8 cellular contexts compared by ENCODE assay signal in the genomic region with DNA sequence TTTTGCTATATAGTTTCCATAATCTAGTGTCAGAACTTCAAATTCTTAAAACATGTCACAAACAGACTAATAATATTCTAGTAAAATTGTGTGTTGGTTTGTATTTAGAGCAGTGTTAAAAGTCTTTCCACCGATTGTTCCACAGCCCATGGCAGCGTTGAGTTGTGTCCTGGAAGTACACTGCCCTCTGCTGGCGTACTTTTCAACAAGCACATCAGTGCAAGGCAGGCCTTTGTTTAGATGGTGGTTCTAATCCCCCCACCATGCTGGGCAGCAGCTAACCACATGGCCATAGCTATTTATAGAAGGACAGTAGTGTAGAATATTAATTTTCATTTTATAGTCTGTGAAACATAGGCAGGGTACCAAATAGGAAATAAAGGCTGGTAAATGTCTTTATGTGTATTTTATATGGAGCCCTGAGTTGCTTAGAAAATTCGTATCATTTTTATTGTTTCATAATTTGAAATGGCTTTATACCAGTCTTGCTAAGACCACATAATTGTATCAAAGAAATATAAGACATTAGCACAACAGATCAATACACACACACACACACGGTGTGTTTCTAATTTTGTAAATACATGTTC.
DNase-seq lines count a peak whose midpoint lies in the region; ATAC-seq, FAIRE-seq and TF ChIP-seq lines count a peak whose summit lies in the region.

No MANE protein-coding gene starts in this region.

- DNase-seq in CD14-positive monocyte (ENCODE audit: low spot score) (peak; percentile 55), GM19238 (ENCODE audit: insufficient read length, low spot score) (peak; percentile 5), NCI-H345 (lab: John Stamatoyannopoulos, UW) (peak; percentile 89), left lobe of liver (ENCODE audit: low spot score) (peak; percentile 66)
- DNase-seq in activated CD4-positive, alpha-beta T cell treated with anti-CD3 and anti-CD28 coated beads for 24 hours (ENCODE audit: low read depth in 2 of 2) = peak; percentile 32
- peak; percentile 2 to 10 (median 5) for DNase-seq in stimulated activated CD4-positive, alpha-beta T cell treated with anti-CD3 and anti-CD28 coated beads, TNF-alpha, amount 100 ng/mL, for 4 hours (ENCODE audit: low read depth in 3 of 3)

- peaks cover 0 to 4% of the 10 kb centered on the region in 2 donors for H3K36me3 Mint-ChIP-seq in CD14-positive monocyte

- H3K27me3 Mint-ChIP-seq in CD14-positive monocyte (ENCODE audit: low read depth in 3 of 3) = peaks cover 0 to 5% (median 0%) of the 10 kb centered on the region in 3 donors

- peak; percentile 91 for ATAC-seq in HG03196 (IDR thresholded peaks at IDR 0.05; ENCODE audit: unreplicated experiment)
- ATAC-seq in left lobe of liver = peak; percentile 88

- FAIRE-seq in colon (lab: Jason Lieb, UNC) = peak; percentile 33

- H3K4me3 Mint-ChIP-seq in CD14-positive monocyte = no peak overlapping the region

- intact Hi-C loops in CD14-positive monocyte (cut with micrococcal nuclease) = loop anchor here in 1 of 2 donors (5.0 kb wide), 1 partner anchor 145 kb away; no protein-coding TSS in a partner anchor

- peaks cover 16% of the 10 kb centered on the region for H3K4me1 Mint-ChIP-seq in CD14-positive monocyte

- peaks cover 3 to 18% (median 12%) of the 10 kb centered on the region in 7 donors for H3K9me3 Mint-ChIP-seq in CD14-positive monocyte

- H3K27ac Mint-ChIP-seq in CD14-positive monocyte = peak overlapping the region in 1 of 7 donors; percentile 3

- peak; percentile 83 for TF ChIP-seq CTCF in CD14-positive monocyte (IDR thresholded peaks at IDR 0.05)

Comparison
In these comparisons a context has a peak if more than half of its experiments do, and no peak if none do; other contexts are left out.
1. Peak in every context shown above with its lines: DNase-seq and ATAC-seq.
2. DNase-seq: peak in every context shown above with its lines; median percentile 89 in NCI-H345; 66 in left lobe of liver; 55 in CD14-positive monocyte; 32 in activated CD4-positive, alpha-beta T cell treated with anti-CD3 and anti-CD28 coated beads for 24 hours; 5 in GM19238; 5 in stimulated activated CD4-positive, alpha-beta T cell treated with anti-CD3 and anti-CD28 coated beads, TNF-alpha, amount 100 ng/mL, for 4 hours.